ENCODE assay signal across 8 cellular contexts in the genomic region with DNA sequence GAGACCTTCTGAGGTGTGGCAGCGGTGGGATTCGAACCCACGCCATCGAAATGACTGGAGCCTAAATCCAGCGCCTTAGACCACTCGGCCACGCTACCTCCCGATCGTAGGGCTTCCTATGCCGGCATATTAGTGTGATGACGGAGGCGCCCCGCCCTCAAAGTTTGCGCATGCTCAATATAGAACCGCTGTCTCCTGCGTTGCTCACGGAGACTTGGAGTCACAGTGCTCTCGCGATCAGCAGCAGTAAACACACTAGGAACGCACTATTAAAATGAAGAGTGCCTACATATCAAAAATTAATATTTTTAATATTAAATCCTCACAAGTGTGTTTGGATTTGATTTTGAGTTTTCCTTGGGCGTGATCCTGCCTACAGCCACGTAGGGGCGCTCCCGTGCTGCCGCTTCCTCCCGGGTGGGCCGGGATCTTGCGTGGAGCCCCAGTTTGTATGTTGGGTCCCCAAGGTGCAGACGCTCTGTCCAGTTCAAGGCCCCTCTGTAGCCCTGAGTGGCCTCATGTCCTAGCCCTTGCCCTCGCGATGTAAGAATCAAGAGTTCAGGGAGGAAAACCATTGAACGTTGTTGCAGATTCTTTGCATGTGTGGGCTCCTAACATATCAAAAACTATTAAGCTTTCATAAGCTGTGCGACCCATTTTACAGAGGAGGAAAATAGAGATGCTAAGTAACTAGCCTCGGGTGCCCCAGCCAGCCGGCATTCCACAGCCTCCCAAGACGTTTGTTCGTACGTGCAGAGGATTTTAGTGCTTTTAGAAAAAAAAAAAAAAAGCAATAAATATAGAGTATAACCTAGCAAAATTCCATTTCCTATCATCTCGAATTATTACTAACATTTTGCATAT. TPM values are rescaled to one million over a fixed set of nuclear protein-coding genes. Genes with fewer than 3 reads are reported as not detected.
DNase-seq lines count a peak whose midpoint lies in the region; FAIRE-seq and TF ChIP-seq lines count a peak whose summit lies in the region.

No MANE protein-coding gene starts in this region.

- no peaks in the 10 kb centered on the region for H3K79me1 ChIP-seq in H1 (ENCODE audit: low read depth, low read length)
- H3K79me1 ChIP-seq in mesendoderm (ENCODE audit: low read length), result no peaks in the 10 kb centered on the region

- no peak overlapping the region for H2AK5ac ChIP-seq in H1 (ENCODE audit: low read depth, low read length)
- H2AK5ac ChIP-seq in mesendoderm (ENCODE audit: low read length), result no peak overlapping the region

- H3K9ac ChIP-seq in HUES48 (ENCODE audit: low read depth, low read length) (peak overlapping the region; percentile 15), NT2/D1 (ENCODE audit: insufficient read length, low read depth) (peak overlapping the region; percentile 85), H1 (replicated peaks in 1 of 4; ENCODE audit: extremely low read depth in 1 of 4, low read depth in 3 of 4, low read length in 3 of 4) (peak overlapping the region in 2 of 4 experiments; percentile 31 to 35; a peak in 3 of 7 replicates), mesendoderm (ENCODE audit: low read length) (peak overlapping the region; percentile 76)

- H3K9me3 ChIP-seq in HUES48 (ENCODE audit: control insufficient read depth, insufficient read depth, low read length) (no peaks in the 10 kb centered on the region), NT2/D1 (ENCODE audit: insufficient read depth, low read length) (no peaks in the 10 kb centered on the region), H1 (ENCODE audit: insufficient read depth in 2 of 2, low read depth in 1 of 2, low read length in 1 of 2) (no peaks in the 10 kb centered on the region)

- H3K27ac ChIP-seq in HUES48 (ENCODE audit: low read depth, low read length) (no peak overlapping the region), H1 (ENCODE audit: low read depth, low read length) (no peak overlapping the region), mesendoderm (ENCODE audit: low read depth, low read length) (no peak overlapping the region)

- H3K56ac ChIP-seq in H1 (replicated peaks; ENCODE audit: insufficient read length, low read depth, low read length), result no peak overlapping the region
- H3K56ac ChIP-seq in mesendoderm (ENCODE audit: low read length), result peak overlapping the region; percentile 89

- H3K27me3 ChIP-seq in HUES48 (ENCODE audit: control insufficient read depth, insufficient read depth, low read length) (no peaks in the 10 kb centered on the region), NT2/D1 (ENCODE audit: insufficient read depth, insufficient read length) (no peaks in the 10 kb centered on the region), H1 (replicated peaks in 1 of 4; ENCODE audit: control insufficient read depth in 3 of 4, extremely low read depth in 1 of 4, insufficient read depth in 3 of 4, low read length in 3 of 4) (no peaks in the 10 kb centered on the region), mesendoderm (ENCODE audit: insufficient read depth, low read length, poor library complexity) (no peaks in the 10 kb centered on the region)

- TF ChIP-seq RAD21 in H1 (IDR thresholded peaks at IDR 0.05 in 1 of 2, conservative IDR thresholded peaks at IDR 0.05 in 1 of 2; ENCODE audit: low read depth in 2 of 2, low read length in 2 of 2), result peak; percentile 38 to 68; a peak in 3 of 4 replicates

- H3K4me1 ChIP-seq in HUES48 (ENCODE audit: control insufficient read depth, insufficient read depth, low read length) (peaks cover 19% of the 10 kb centered on the region), NT2/D1 (ENCODE audit: insufficient read depth, insufficient read length) (peaks cover 2% of the 10 kb centered on the region), H1 (replicated peaks in 1 of 4; ENCODE audit: control insufficient read depth in 3 of 4, insufficient read depth in 4 of 4, low read length in 3 of 4) (peaks cover 0 to 3% (median 0%) of the 10 kb centered on the region in 4 experiments; a peak in 3 of 7 replicates), mesendoderm (ENCODE audit: control insufficient read depth, low read depth, low read length) (no peaks in the 10 kb centered on the region)

- no peaks in the 10 kb centered on the region for H4K20me1 ChIP-seq in H1 (replicated peaks in 1 of 2; ENCODE audit: control insufficient read depth in 1 of 2, insufficient read depth in 2 of 2, low read length in 2 of 2)

- POLR2A ChIA-PET in H1 (lab: Charles Lee; ENCODE audit: partially characterized antibody), result interaction anchor here (0.6 to 1.8 kb wide), 5 partner anchors 10 to 102 kb away, joined by 3 to 6 read pairs (median 4); a partner anchor contains a TSS

- no peak overlapping the region for H2BK5ac ChIP-seq in H1 (ENCODE audit: low read depth, low read length)
- H2BK5ac ChIP-seq in mesendoderm (ENCODE audit: low read length), result no peak overlapping the region

- H4K5ac ChIP-seq in H1 (ENCODE audit: insufficient read length, low read depth, low read length) (no peak overlapping the region), mesendoderm (ENCODE audit: low read length) (no peak overlapping the region)

- H2BK15ac ChIP-seq in H1 (ENCODE audit: low read length), result no peak overlapping the region
- no peak overlapping the region for H2BK15ac ChIP-seq in mesendoderm (replicated peaks; ENCODE audit: low read depth)

- H4K8ac ChIP-seq in H1 (ENCODE audit: extremely low read depth, insufficient read depth, low read length) (no peak overlapping the region), mesendoderm (ENCODE audit: low read depth, low read length) (no peak overlapping the region)

- H3K36me3 ChIP-seq in HUES48 (ENCODE audit: control insufficient read depth, insufficient read depth, low read length), result no peaks in the 10 kb centered on the region
- H3K36me3 ChIP-seq in NT2/D1 (ENCODE audit: insufficient read depth, insufficient read length, low read length), result no peaks in the 10 kb centered on the region
- H3K36me3 ChIP-seq in H1 (ENCODE audit: control insufficient read depth in 2 of 4, insufficient read depth in 4 of 4, low read length in 3 of 4), result no peaks in the 10 kb centered on the region
- H3K36me3 ChIP-seq in mesendoderm (ENCODE audit: control insufficient read depth, insufficient read depth, low read length), result no peaks in the 10 kb centered on the region

- H3K79me2 ChIP-seq in H1 (ENCODE audit: control insufficient read depth in 1 of 2, insufficient read depth in 2 of 2, low read length in 2 of 2) (no peaks in the 10 kb centered on the region), mesendoderm (ENCODE audit: control insufficient read depth, insufficient read depth, low read length) (no peaks in the 10 kb centered on the region)

- DNase-seq in GM13977 (ENCODE audit: low spot score) (peak; percentile 70), NT2/D1 (ENCODE audit: low read depth, low spot score) (peak; percentile 77), H1 (ENCODE audit: low read depth in 1 of 2, low spot score in 2 of 2) (peak; percentile 90 to 98), mesendoderm (peak; percentile 92), 8988T (no peak)
- DNase-seq in activated CD8-positive, alpha-beta memory T cell treated with anti-CD3 and anti-CD28 coated beads, Interleukin-2, amount 50 U/mL, for 1 hour (ENCODE audit: extremely low read depth), result peak; percentile 59
- peak; percentile 87 for DNase-seq in stimulated activated CD8-positive, alpha-beta memory T cell treated with anti-CD3 and anti-CD28 coated beads, Interleukin-12 subunit alpha, Interleukin-12 subunit beta, amount 100 ng/mL, for 1 hour (ENCODE audit: low read depth)

- TF ChIP-seq EP300 in H1 (IDR thresholded peaks at IDR 0.05; ENCODE audit: borderline replicate concordance in 1 of 2, low read depth in 2 of 2, low read length in 2 of 2), result no peak

- H2BK120ac ChIP-seq in H1 (replicated peaks; ENCODE audit: low read depth, low read length) (no peak overlapping the region), mesendoderm (ENCODE audit: low read depth, low read length) (no peak overlapping the region)

- H4K91ac ChIP-seq in H1 (replicated peaks; ENCODE audit: insufficient read length, low read length), result peak overlapping the region; percentile 64

- H3K23me2 ChIP-seq in H1 (ENCODE audit: low read depth, low read length), result peaks cover 2% of the 10 kb centered on the region

- TF ChIP-seq CTCF in GM13977 (IDR thresholded peaks at IDR 0.05; ENCODE audit: extremely low read depth, insufficient read depth, missing control alignments) (peak; percentile 81), H1 (IDR thresholded peaks at IDR 0.05; ENCODE audit: control extremely low read depth in 1 of 3, insufficient read depth in 1 of 3, low read depth in 1 of 3, low read length in 3 of 3) (peak; percentile 54 to 61 (median 56))

- no peak for TF ChIP-seq POLR2A in H1 (IDR thresholded peaks at IDR 0.05; ENCODE audit: control extremely low read depth in 1 of 2, low read depth in 2 of 2, low read length in 2 of 2)

- H3K23ac ChIP-seq in H1 (ENCODE audit: insufficient read length) (no peak overlapping the region), mesendoderm (ENCODE audit: low read length) (no peak overlapping the region)

- 0 out of 2 replicates have a peak overlapping the region, but pooled peaks have one; percentile 63 for H2BK12ac ChIP-seq in H1 (ENCODE audit: low read depth, low read length)

- CTCF ChIA-PET in H1 (lab: Charles Lee; ENCODE audit: partially characterized antibody), result interaction anchor here (0.7 to 2.6 kb wide), 12 partner anchors 10 to 187 kb away, joined by 3 to 13 read pairs (median 4); a partner anchor contains a TSS

- peak overlapping the region; percentile 16 to 76 for H3K4me2 ChIP-seq in H1 (ENCODE audit: insufficient read depth in 1 of 2, low read depth in 2 of 2, low read length in 2 of 2)
- H3K4me2 ChIP-seq in mesendoderm (ENCODE audit: low read length), result peak overlapping the region; percentile 93

- H3K14ac ChIP-seq in H1 (ENCODE audit: insufficient read length), result no peak overlapping the region

- H2AFZ ChIP-seq in H1 (ENCODE audit: low read length), result peak overlapping the region; percentile 88

- H3K18ac ChIP-seq in H1 (ENCODE audit: extremely low read depth, low read length) (no peak overlapping the region; the same call in 1 of the 2 replicates), mesendoderm (ENCODE audit: low read length) (no peak overlapping the region)

- 0 out of 2 replicates have a peak overlapping the region, but pooled peaks have one; percentile 86 for H2BK20ac ChIP-seq in H1 (ENCODE audit: low read length)

- no peak for FAIRE-seq in H1 (lab: Jason Lieb, UNC)

- H3K4me3 ChIP-seq in HUES48 (ENCODE audit: low read depth, low read length) (peak overlapping the region; percentile 86), NT2/D1 (ENCODE audit: insufficient read length, low read depth) (peak overlapping the region; percentile 63), H1 (ENCODE audit: extremely low read depth in 1 of 4, insufficient read depth in 2 of 4, low read depth in 3 of 4, low read length in 4 of 4) (peak overlapping the region; percentile 42 to 92 (median 78)), mesendoderm (ENCODE audit: low read length) (peak overlapping the region; percentile 82)

- 12% methylated on average over 39 of the region's 39 CpGs; no CpG with 5 or more reads in 1 of the 2 experiments for WGBS in H1 (ENCODE audit: extremely low coverage in 1 of 2, insufficient coverage in 1 of 2, insufficient read length in 1 of 2, insufficient replicate concordance in 2 of 2, low coverage in 1 of 2, low lambda C conversion rate in 2 of 2, missing lambda C conversion rate in 1 of 2), 2 experiments
- no CpG with 5 or more reads among the region's 39 CpGs for whole genome bisulfite sequencing in mesendoderm (ENCODE audit: extremely low coverage, insufficient coverage, low lambda C conversion rate)

- in situ Hi-C loops in GM13977 (cut with MboI; ENCODE audit: low pct_unique_long_range_greater_than_20kb, low sequenced_read_pairs, unreplicated experiment), result no loop called here

- H3K4ac ChIP-seq in H1 (replicated peaks; ENCODE audit: insufficient read length, low read depth, low read length), result peak overlapping the region; percentile 87
- no peak overlapping the region for H3K4ac ChIP-seq in mesendoderm (ENCODE audit: low read depth, low read length)

RNA-seq across cellular contexts. Expression of a gene that starts 10.2 kb away (rescaled TPM):
- total RNA-seq in H1 (2021; fragmentation: NEBNext Ultra II Directional; extraction: Animal tissue kit (Norgen Biotek cat#: 25700)), result 30.2 and 30.5 TPM in 2 replicates
- 14.9 and 16.3 TPM in 2 replicates for polyA plus RNA-seq in H1 (2011; rRNA removed)
- polyA plus RNA-seq in H1 (2011; cell fraction: cytosol; rRNA removed), result 11.8 TPM
- polyA plus RNA-seq in H1 (2011; cell fraction: nucleus; rRNA removed), result 31.1 TPM
- polyA plus RNA-seq in H1 (2012, experiment 1 of 2), result 10.5 to 14.2 TPM (median 13.2 TPM) in 4 replicates
- 9.7 TPM for polyA plus RNA-seq in H1 (2012, experiment 2 of 2)
- 12.2 TPM for polyA plus RNA-seq in H1 (2013, experiment 1 of 2)
- polyA plus RNA-seq in H1 (2013, experiment 2 of 2), result 14.9 TPM
- 49.2 and 51.9 TPM in 2 replicates for polyA minus RNA-seq in H1 (2011; rRNA and poly(A)+ RNA removed)
- 23.4 TPM for polyA minus RNA-seq in H1 (2011; cell fraction: cytosol; rRNA and poly(A)+ RNA removed)
- 13.7 TPM for polyA minus RNA-seq in H1 (2011; cell fraction: nucleus; rRNA and poly(A)+ RNA removed)
- 6.1 TPM for polyA plus RNA-seq in mesendoderm (2013, experiment 1 of 2)
- 5.5 TPM for polyA plus RNA-seq in mesendoderm (2013, experiment 2 of 2)

RNA-seq across cellular contexts. Expression of a gene that starts 33.6 kb away (rescaled TPM):
- not detected in 2 replicates for total RNA-seq in H1 (2021; fragmentation: NEBNext Ultra II Directional; extraction: Animal tissue kit (Norgen Biotek cat#: 25700))
- 0.08 and 0.25 TPM in 2 replicates for polyA plus RNA-seq in H1 (2011; rRNA removed)
- 0.05 TPM for polyA plus RNA-seq in H1 (2011; cell fraction: cytosol; rRNA removed)
- 0.50 TPM for polyA plus RNA-seq in H1 (2011; cell fraction: nucleus; rRNA removed)
- 0.11 to 0.21 TPM (median 0.14 TPM) in 4 replicates for polyA plus RNA-seq in H1 (2012, experiment 1 of 2)
- not detected for polyA plus RNA-seq in H1 (2012, experiment 2 of 2)
- polyA plus RNA-seq in H1 (2013, experiment 1 of 2), result 0.16 TPM
- 0.07 TPM for polyA plus RNA-seq in H1 (2013, experiment 2 of 2)
- polyA minus RNA-seq in H1 (2011; rRNA and poly(A)+ RNA removed), result 0.07 and 0.13 TPM in 2 replicates
- not detected for polyA minus RNA-seq in H1 (2011; cell fraction: cytosol; rRNA and poly(A)+ RNA removed)
- polyA minus RNA-seq in H1 (2011; cell fraction: nucleus; rRNA and poly(A)+ RNA removed), result 0.20 TPM
- 0.01 TPM for polyA plus RNA-seq in mesendoderm (2013, experiment 1 of 2)
- 0.03 TPM for polyA plus RNA-seq in mesendoderm (2013, experiment 2 of 2)
